In genomic region chr14:105480807-105481801, GRCh38 we compare ENCODE assay signal across 1 cellular context.
TF ChIP-seq lines count a peak whose summit lies in the region.

No MANE protein-coding gene starts in this region.

TF ChIP-seq in endothelial cell of umbilical vein, 7 proteins besides CTCF, POLR2A, EP300 and RAD21 (continued from another document):
- no peak for TF ChIP-seq GATA2 (IDR thresholded peaks at IDR 0.05; ENCODE audit: insufficient read depth, insufficient read length, low read depth, low read length)
- peak; percentile 56 for TF ChIP-seq MYC (IDR thresholded peaks at IDR 0.05; ENCODE audit: low read depth, low read length)
TF ChIP-seq in endothelial cell of umbilical vein: peak in this region for 3.
